Comparison of ENCODE assay signal across 8 cellular contexts in the genomic region with DNA sequence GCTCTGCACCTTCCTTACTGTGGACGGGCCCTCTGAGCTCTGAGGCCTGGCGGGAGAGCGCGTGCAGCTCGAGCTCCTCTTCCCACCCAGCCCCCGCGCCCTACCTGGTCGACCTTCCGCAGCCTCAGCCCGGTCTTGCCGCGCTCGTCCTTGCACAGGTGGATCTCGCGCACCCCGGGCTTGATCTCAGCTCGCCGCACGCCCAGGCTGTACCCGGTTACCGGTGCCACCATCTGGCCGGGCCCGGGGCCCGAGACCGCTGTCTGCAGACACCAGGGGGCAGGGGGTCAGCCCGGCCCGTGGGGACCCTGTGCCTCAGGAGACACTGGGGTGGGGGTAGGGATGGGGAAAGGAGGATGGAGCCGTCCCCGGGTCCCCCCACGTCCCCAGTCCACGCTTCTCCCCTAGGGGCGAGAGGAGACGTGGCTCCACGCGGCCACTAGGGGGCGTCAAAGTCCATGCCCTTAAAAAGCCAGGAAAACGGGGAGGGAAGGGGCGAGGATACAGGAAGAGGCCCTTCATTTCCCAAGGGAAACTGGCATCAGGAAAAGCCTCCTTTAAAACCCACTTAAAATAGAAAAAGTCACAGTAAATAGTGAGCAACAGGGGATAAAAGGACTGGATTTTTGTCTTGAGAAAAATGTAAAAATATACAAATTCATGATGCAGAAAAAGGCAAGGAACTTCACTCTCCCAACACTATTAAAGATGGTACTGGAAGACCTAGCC. TPM values are rescaled to one million over a fixed set of nuclear protein-coding genes. Genes with fewer than 3 reads are reported as not detected.
DNase-seq lines count a peak whose midpoint lies in the region; ATAC-seq and TF ChIP-seq lines count a peak whose summit lies in the region.

No MANE protein-coding gene starts in this region.

- DNase-seq in DMS53 (lab: John Stamatoyannopoulos, UW) (peak; percentile 85), MG63 (peak; percentile 42), amniotic stem cell (lab: John Stamatoyannopoulos, UW) (peak; percentile 30), left ventricle myocardium superior (peak; percentile 86), putamen (ENCODE audit: low spot score) (peak; percentile 79)

- peak; percentile 95 for ATAC-seq in left ventricle myocardium superior
- no peak for ATAC-seq in HG02885 (IDR thresholded peaks at IDR 0.05; ENCODE audit: poor library complexity, unreplicated experiment)
- ATAC-seq in HG02938 (IDR thresholded peaks at IDR 0.05; ENCODE audit: unreplicated experiment), result no peak

- no peaks in the 10 kb centered on the region for H3K9me2 ChIP-seq in SU-DHL-6 (replicated peaks; ENCODE audit: insufficient read depth, low read length)

- H4K20me1 ChIP-seq in SU-DHL-6 (ENCODE audit: low read depth, low read length), result no peaks in the 10 kb centered on the region

- no peaks in the 10 kb centered on the region for H3K27me3 ChIP-seq in MG63
- no peaks in the 10 kb centered on the region for H3K27me3 ChIP-seq in SU-DHL-6 (ENCODE audit: low read length)

- TF ChIP-seq CTCF in SU-DHL-6 (IDR thresholded peaks at IDR 0.05; ENCODE audit: insufficient read depth, low read length, poor library complexity, severe bottlenecking), result peak; percentile 94

- H3K4me3 ChIP-seq in MG63 (no peak overlapping the region), SU-DHL-6 (ENCODE audit: insufficient read depth, low read length, poor library complexity, severe bottlenecking) (no peak overlapping the region)

- intact Hi-C loops in left ventricle myocardium superior (cut with micrococcal nuclease), result loop anchor here (2.0 kb wide), 1 partner anchor 123 kb away; no protein-coding TSS in a partner anchor

- H3K36me3 ChIP-seq in MG63 (no peaks in the 10 kb centered on the region), SU-DHL-6 (ENCODE audit: low read length) (no peaks in the 10 kb centered on the region)

- H3K79me2 ChIP-seq in SU-DHL-6 (ENCODE audit: insufficient read depth, low read length), result no peaks in the 10 kb centered on the region

- H3K4me2 ChIP-seq in SU-DHL-6 (ENCODE audit: low read depth, low read length, poor library complexity, severe bottlenecking), result no peak overlapping the region

- no peak overlapping the region for H2AFZ ChIP-seq in SU-DHL-6 (ENCODE audit: low read depth, low read length, severe bottlenecking)

- no peaks in the 10 kb centered on the region for H3F3A ChIP-seq in SU-DHL-6 (ENCODE audit: insufficient read depth)

- no peaks in the 10 kb centered on the region for H3K9me3 ChIP-seq in MG63
- H3K9me3 ChIP-seq in SU-DHL-6 (ENCODE audit: insufficient read depth, low read length), result no peaks in the 10 kb centered on the region

- H3K27ac ChIP-seq in SU-DHL-6 (ENCODE audit: low read depth, low read length), result no peak overlapping the region

- no peak overlapping the region for H3K9ac ChIP-seq in SU-DHL-6 (ENCODE audit: low read length)

RNA-seq across cellular contexts. Expression of gene SDCBP2, which starts 15.5 kb away (rescaled TPM):
- total RNA-seq in MG63 (2014; rRNA removed; shearing (Covaris generic); ENCODE audit: low replicate concordance), result 4.9 TPM in 1 of 2 replicates, not detected in the other
- 1.5 TPM for total RNA-seq in left ventricle myocardium superior

RNA-seq across cellular contexts. Expression of gene SNPH, which starts 47.3 kb away (rescaled TPM):
- 3.4 and 5.9 TPM in 2 replicates for total RNA-seq in MG63 (2014; rRNA removed; shearing (Covaris generic); ENCODE audit: low replicate concordance)
- 7.8 TPM for total RNA-seq in left ventricle myocardium superior

Comparison
In these comparisons a context has a peak if more than half of its experiments do, and no peak if none do; other contexts are left out.
1. DNase-seq: peak in every context shown above with its lines; median percentile 86 in left ventricle myocardium superior; 85 in DMS53; 79 in putamen; 42 in MG63; 30 in amniotic stem cell.